8 cellular contexts compared by ENCODE assay signal in genomic region chr19:52297601-52298358, GRCh38. TPM values are rescaled to one million over a fixed set of nuclear protein-coding genes. Genes with fewer than 3 reads are reported as not detected.
A peak's percentile ranks its signal among the peaks of the same experiment; 100 is the strongest.
DNase-seq lines count a peak whose midpoint lies in the region; ATAC-seq and TF ChIP-seq lines count a peak whose summit lies in the region.

No MANE protein-coding gene starts in this region.

- no peaks in the 10 kb centered on the region for H4K20me1 ChIP-seq in fibroblast of lung (ENCODE audit: control insufficient read depth, extremely low read depth, insufficient read depth, low read length)

- H3K79me2 ChIP-seq in fibroblast of lung (ENCODE audit: control insufficient read depth, insufficient read depth, low read length), result peaks cover 7% of the 10 kb centered on the region
- peaks cover 6% of the 10 kb centered on the region for H3K79me2 ChIP-seq in trophoblast cell (ENCODE audit: control insufficient read depth, insufficient read depth, low read length, poor library complexity)

- H2BK12ac ChIP-seq in trophoblast cell (ENCODE audit: low read length), result peak overlapping the region; percentile 24

- H3K9ac ChIP-seq in SK-N-MC (ENCODE audit: insufficient read length), result peak overlapping the region; percentile 97
- H3K9ac ChIP-seq in fibroblast of lung (ENCODE audit: insufficient read depth, low read length), result peak overlapping the region; percentile 92
- H3K9ac ChIP-seq in trophoblast cell (ENCODE audit: low read length), result peak overlapping the region; percentile 92

- H3K27me3 ChIP-seq in BE2C (no peaks in the 10 kb centered on the region), fibroblast of lung (ENCODE audit: control insufficient read depth, insufficient read depth, low read length) (no peaks in the 10 kb centered on the region), trophoblast cell (ENCODE audit: insufficient read depth, low read length) (no peaks in the 10 kb centered on the region)

- TF ChIP-seq CTCF in BE2C (IDR thresholded peaks at IDR 0.05; ENCODE audit: low read depth, low read length) (no peak), fibroblast of lung (conservative IDR thresholded peaks at IDR 0.05 in 1 of 2, IDR thresholded peaks at IDR 0.05 in 1 of 2; ENCODE audit: low read depth in 1 of 2, low read length in 2 of 2) (no peak)

- H3K4me3 ChIP-seq in BE2C (ENCODE audit: low read depth, low read length) (peak overlapping the region; percentile 98), SK-N-MC (peak overlapping the region; percentile 82), fibroblast of lung (replicated peaks in 1 of 4; ENCODE audit: control extremely low read depth in 1 of 4, insufficient read depth in 1 of 4, low read depth in 3 of 4, low read length in 4 of 4) (peak overlapping the region; percentile 76 to 100 (median 94)), trophoblast cell (ENCODE audit: low read depth, low read length) (peak overlapping the region; percentile 75)

- peak overlapping the region; percentile 91 for H3K4me2 ChIP-seq in fibroblast of lung (ENCODE audit: extremely low read depth, insufficient read depth, low read length)
- peak overlapping the region; percentile 76 for H3K4me2 ChIP-seq in trophoblast cell (ENCODE audit: low read length)

- 87% methylated on average over 3 of the region's 18 CpGs for WGBS in trophoblast cell (ENCODE audit: extremely low coverage, insufficient coverage, insufficient read length)

- peak overlapping the region; percentile 97 for H4K91ac ChIP-seq in trophoblast cell (ENCODE audit: low read depth, low read length)

- no peaks in the 10 kb centered on the region for H3K9me3 ChIP-seq in BE2C
- peaks cover 20% of the 10 kb centered on the region for H3K9me3 ChIP-seq in SK-N-MC (ENCODE audit: low read depth, low read length)
- no peaks in the 10 kb centered on the region for H3K9me3 ChIP-seq in fibroblast of lung (ENCODE audit: control insufficient read depth, insufficient read depth, low read depth, low read length)
- H3K9me3 ChIP-seq in trophoblast cell (ENCODE audit: insufficient read depth, low read depth, low read length), result peaks cover 6% of the 10 kb centered on the region

- H3K18ac ChIP-seq in trophoblast cell (ENCODE audit: low read length), result peak overlapping the region; percentile 97

- H3K36me3 ChIP-seq in BE2C (peaks cover 20% of the 10 kb centered on the region), SK-N-MC (ENCODE audit: insufficient read depth, low read length) (peaks cover 43% of the 10 kb centered on the region), fibroblast of lung (ENCODE audit: control insufficient read depth, insufficient read depth, low read length) (peaks cover 2% of the 10 kb centered on the region), trophoblast cell (ENCODE audit: control insufficient read depth in 1 of 2, insufficient read depth in 2 of 2, low read length in 2 of 2) (peaks cover 17 to 25% of the 10 kb centered on the region in 2 experiments)

- peak overlapping the region; percentile 92 for H3K14ac ChIP-seq in trophoblast cell (ENCODE audit: low read length)

- H3K4me1 ChIP-seq in BE2C, result no peaks in the 10 kb centered on the region
- H3K4me1 ChIP-seq in fibroblast of lung (ENCODE audit: control insufficient read depth, extremely low read depth, insufficient read depth, low read length), result no peaks in the 10 kb centered on the region
- peaks cover 4 to 7% of the 10 kb centered on the region in 2 experiments for H3K4me1 ChIP-seq in trophoblast cell (ENCODE audit: control insufficient read depth in 1 of 2, insufficient read depth in 2 of 2, low read length in 2 of 2)

- H3K79me1 ChIP-seq in trophoblast cell (ENCODE audit: low read length), result peaks cover 7% of the 10 kb centered on the region

- no peak overlapping the region for H3K23ac ChIP-seq in trophoblast cell (ENCODE audit: low read length)

- H4K12ac ChIP-seq in trophoblast cell (ENCODE audit: low read depth, low read length), result peak overlapping the region; percentile 96

- peak overlapping the region; percentile 84 for H3K27ac ChIP-seq in SK-N-MC
- peak overlapping the region; percentile 98 for H3K27ac ChIP-seq in fibroblast of lung (ENCODE audit: insufficient read depth, low read length)
- no peak overlapping the region for H3K27ac ChIP-seq in trophoblast cell (ENCODE audit: low read depth, low read length)

- no peak for DNase-seq in BE2C
- no peak for DNase-seq in SK-N-MC (ENCODE audit: low read depth, low spot score)
- DNase-seq in fibroblast of lung (ENCODE audit: low read depth in 2 of 2), result peak; percentile 6 to 8
- no peak for DNase-seq in trophoblast cell
- DNase-seq in stimulated activated CD4-positive, alpha-beta T cell treated with anti-CD3 and anti-CD28 coated beads, Interleukin-4, amount 100 ng/mL, for 4 hours, result no peak
- DNase-seq in NK-92 (lab: John Stamatoyannopoulos, UW; ENCODE audit: unreplicated experiment), result no peak

- peak overlapping the region; percentile 39 for H2AK5ac ChIP-seq in trophoblast cell (ENCODE audit: low read length)

- H2BK5ac ChIP-seq in trophoblast cell (ENCODE audit: low read depth, low read length, poor library complexity), result no peak overlapping the region

- peak overlapping the region; percentile 83 for H2BK120ac ChIP-seq in trophoblast cell (ENCODE audit: insufficient read depth, low read length, poor library complexity)

- ATAC-seq in GM21447 (IDR thresholded peaks at IDR 0.05; ENCODE audit: unreplicated experiment) (peak; percentile 26), GM18870 (IDR thresholded peaks at IDR 0.05; ENCODE audit: unreplicated experiment) (no peak)

- H2AFZ ChIP-seq in fibroblast of lung (ENCODE audit: low read length) (peak overlapping the region; percentile 56), trophoblast cell (ENCODE audit: insufficient read depth, low read length, poor library complexity) (peak overlapping the region; percentile 92)

- H3K4ac ChIP-seq in trophoblast cell (ENCODE audit: low read depth, low read length), result peak overlapping the region; percentile 76

- peak overlapping the region; percentile 97 for H4K8ac ChIP-seq in trophoblast cell (ENCODE audit: low read depth, low read length)

RNA-seq across cellular contexts. Expression of gene ZNF480, which starts 0.8 kb away (rescaled TPM):
- polyA plus RNA-seq in BE2C (2012; ENCODE audit: insufficient read depth, insufficient read length, low read depth), result 11.2 TPM
- 4.9 and 5.9 TPM in 2 replicates for total RNA-seq in fibroblast of lung
- 7.6 and 7.7 TPM in 2 replicates for polyA plus RNA-seq in fibroblast of lung
- polyA plus RNA-seq in fibroblast of lung (2012), result 6.7 and 9.8 TPM in 2 replicates
- polyA minus RNA-seq in fibroblast of lung (ENCODE audit: low replicate concordance), result 0.63 and 1.2 TPM in 2 replicates
- 9.3 and 10.7 TPM in 2 replicates for polyA plus RNA-seq in trophoblast cell (2013)

RNA-seq across cellular contexts. Expression of gene ZNF766, which starts 28.4 kb away (rescaled TPM):
- polyA plus RNA-seq in BE2C (2012; ENCODE audit: insufficient read depth, insufficient read length, low read depth), result 2.5 TPM
- 11.6 and 13.7 TPM in 2 replicates for total RNA-seq in fibroblast of lung
- polyA plus RNA-seq in fibroblast of lung, result 8.7 and 13.4 TPM in 2 replicates
- 6.2 and 9.5 TPM in 2 replicates for polyA plus RNA-seq in fibroblast of lung (2012)
- 3.3 and 4.1 TPM in 2 replicates for polyA minus RNA-seq in fibroblast of lung (ENCODE audit: low replicate concordance)
- 14.6 and 16.6 TPM in 2 replicates for polyA plus RNA-seq in trophoblast cell (2013)

RNA-seq across cellular contexts. Expression of gene ZNF610, which starts 38.3 kb away (rescaled TPM):
- 0.76 TPM for polyA plus RNA-seq in BE2C (2012; ENCODE audit: insufficient read depth, insufficient read length, low read depth)
- total RNA-seq in fibroblast of lung, result 3.3 and 5.3 TPM in 2 replicates
- polyA plus RNA-seq in fibroblast of lung, result 1.8 and 3.0 TPM in 2 replicates
- polyA plus RNA-seq in fibroblast of lung (2012), result 0.95 and 1.6 TPM in 2 replicates
- 1.8 TPM in 1 of 2 replicates, not detected in the other for polyA minus RNA-seq in fibroblast of lung (ENCODE audit: low replicate concordance)
- 4.7 and 5.2 TPM in 2 replicates for polyA plus RNA-seq in trophoblast cell (2013)

Comparison
In these comparisons a context has a peak if more than half of its experiments do, and no peak if none do; other contexts are left out.
1. DNase-seq: peak in fibroblast of lung (2 of 2); none in BE2C (single experiment), SK-N-MC (single experiment), trophoblast cell (0 of 2), stimulated activated CD4-positive, alpha-beta T cell treated with anti-CD3 and anti-CD28 coated beads, Interleukin-4, amount 100 ng/mL, for 4 hours (0 of 2) and NK-92 (single experiment).
2. Peak in every context shown above with its lines, with median percentiles within 50 percentile points of each other: H3K4me3 ChIP-seq and H3K9ac ChIP-seq.